Comparison of ENCODE assay signal across 8 cellular contexts in the genomic region with DNA sequence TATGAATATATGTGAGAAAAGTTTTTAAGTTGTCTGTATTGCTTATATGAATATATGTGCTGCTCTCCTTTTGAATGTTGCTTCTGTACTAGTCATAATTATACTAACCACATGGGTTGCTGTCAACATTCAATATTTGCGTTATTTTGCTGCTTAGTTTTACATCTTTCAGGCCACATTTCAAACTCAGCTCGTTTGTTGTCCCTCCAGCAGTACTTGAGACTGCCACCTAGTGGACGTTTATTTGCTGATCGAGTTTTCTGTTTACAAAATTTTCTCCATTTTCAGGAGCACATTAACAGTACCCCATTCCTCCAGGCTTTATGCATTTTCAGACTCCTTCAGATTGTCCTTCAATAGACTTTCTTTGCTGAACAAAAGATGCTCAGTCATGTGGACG.
DNase-seq lines count a peak whose midpoint lies in the region; ATAC-seq lines count a peak whose summit lies in the region.

No MANE protein-coding gene starts in this region.

- ATAC-seq in activated T-cell treated with anti-CD3 and anti-CD28 coated beads, Interleukin-2, amount 50 U/mL, for 72 hours (replicated peaks in 1 of 2), result peak; percentile 62 to 70
- ATAC-seq in stimulated activated naive CD8-positive, alpha-beta T cell treated with anti-CD3 and anti-CD28 coated beads, Interleukin-15, Interleukin-2, amounts not matched to agents 100 U/mL and 50 U/mL, for 24 hours, result no peak
- no peak for ATAC-seq in GM21576 (IDR thresholded peaks at IDR 0.05; ENCODE audit: unreplicated experiment)
- ATAC-seq in GM21528 (IDR thresholded peaks at IDR 0.05; ENCODE audit: low FRiP score, unreplicated experiment), result no peak

- peaks cover 8% of the 10 kb centered on the region for H3K4me1 Mint-ChIP-seq in activated T-cell treated with anti-CD3 and anti-CD28 coated beads, Interleukin-2, amount 50 U/mL, for 72 hours (ENCODE audit: low read depth)

- peak; percentile 45 for DNase-seq in stimulated activated CD4-positive, alpha-beta T cell treated with anti-CD3 and anti-CD28 coated beads, Interleukin-4, amount 100 ng/mL, for 24 hours
- DNase-seq in stimulated activated CD4-positive, alpha-beta T cell treated with anti-CD3 and anti-CD28 coated beads, Interleukin-4, amount 100 ng/mL, for 4 hours, result no peak
- DNase-seq in Kasumi-1 (lab: John Stamatoyannopoulos, UW), result peak; percentile 34 to 71
- DNase-seq in activated T-cell treated with anti-CD3 and anti-CD28 coated beads, Interleukin-2, amount 50 U/mL, for 72 hours, result peak; percentile 27 to 32
- peak; percentile 21 for DNase-seq in hepatic stellate cell (ENCODE audit: low spot score)
- peak; percentile 19 for DNase-seq in stimulated activated naive CD8-positive, alpha-beta T cell treated with anti-CD3 and anti-CD28 coated beads, Interleukin-15, Interleukin-2, amounts not matched to agents 100 U/mL and 50 U/mL, for 24 hours

- H3K27ac Mint-ChIP-seq in activated T-cell treated with anti-CD3 and anti-CD28 coated beads, Interleukin-2, amount 50 U/mL, for 72 hours, result no peak overlapping the region

- H3K27me3 Mint-ChIP-seq in activated T-cell treated with anti-CD3 and anti-CD28 coated beads, Interleukin-2, amount 50 U/mL, for 72 hours (ENCODE audit: low read depth), result peaks cover 16% of the 10 kb centered on the region

- no peaks in the 10 kb centered on the region for H3K36me3 Mint-ChIP-seq in activated T-cell treated with anti-CD3 and anti-CD28 coated beads, Interleukin-2, amount 50 U/mL, for 72 hours (ENCODE audit: insufficient read depth in 2 of 2)

- peak overlapping the region in 1 of 2 donors; percentile 31 for H3K4me3 Mint-ChIP-seq in activated T-cell treated with anti-CD3 and anti-CD28 coated beads, Interleukin-2, amount 50 U/mL, for 72 hours

- H3K9me3 Mint-ChIP-seq in activated T-cell treated with anti-CD3 and anti-CD28 coated beads, Interleukin-2, amount 50 U/mL, for 72 hours, result no peaks in the 10 kb centered on the region

Comparison
In these comparisons a context has a peak if more than half of its experiments do, and no peak if none do; other contexts are left out.
1. DNase-seq: peak in stimulated activated CD4-positive, alpha-beta T cell treated with anti-CD3 and anti-CD28 coated beads, Interleukin-4, amount 100 ng/mL, for 24 hours (single experiment), Kasumi-1 (2 of 2), activated T-cell treated with anti-CD3 and anti-CD28 coated beads, Interleukin-2, amount 50 U/mL, for 72 hours (2 of 2), hepatic stellate cell (single experiment) and stimulated activated naive CD8-positive, alpha-beta T cell treated with anti-CD3 and anti-CD28 coated beads, Interleukin-15, Interleukin-2, amounts not matched to agents 100 U/mL and 50 U/mL, for 24 hours (single experiment); none in stimulated activated CD4-positive, alpha-beta T cell treated with anti-CD3 and anti-CD28 coated beads, Interleukin-4, amount 100 ng/mL, for 4 hours (0 of 2).
2. ATAC-seq: peak in activated T-cell treated with anti-CD3 and anti-CD28 coated beads, Interleukin-2, amount 50 U/mL, for 72 hours (2 of 2); none in stimulated activated naive CD8-positive, alpha-beta T cell treated with anti-CD3 and anti-CD28 coated beads, Interleukin-15, Interleukin-2, amounts not matched to agents 100 U/mL and 50 U/mL, for 24 hours (single experiment), GM21576 (single experiment) and GM21528 (single experiment).